In genomic region chr22:37228106-37229011, GRCh38 we compare ENCODE assay signal across 1 cellular context.
TF ChIP-seq lines count a peak whose summit lies in the region.

No MANE protein-coding gene starts in this region.

TF ChIP-seq in K562, 482 proteins besides CTCF, POLR2A, EP300 and RAD21:
- TF ChIP-seq RBFOX2 (IDR thresholded peaks at IDR 0.05; ENCODE audit: low read depth, low read length) = peak; percentile 10; the same call in 1 of the 2 replicates
- TF ChIP-seq POLR2G (IDR thresholded peaks at IDR 0.05; ENCODE audit: low read depth, low read length) = peak; percentile 47
- no peak for TF ChIP-seq POLR2B (IDR thresholded peaks at IDR 0.05; ENCODE audit: low read depth, partially characterized antibody)
- TF ChIP-seq ZNF239 (CRISPR knock-in tag; IDR thresholded peaks at IDR 0.05) = no peak
- TF ChIP-seq ZNF583 (CRISPR knock-in tag; IDR thresholded peaks at IDR 0.05) = no peak
- no peak for TF ChIP-seq CREBBP (IDR thresholded peaks at IDR 0.05; ENCODE audit: low read depth, low read length)
